ENCODE assay signal across 33 cellular contexts in genomic region chr4:56283394-56283793, GRCh38.
"Had no signal": no experiment of that assay in that cellular context is flagged by ENCODE, and none has a peak within 500 bp of the region (broad histone marks: within the 10 kb centered on the region; RNA-seq: fewer than 3 reads in every experiment).

No MANE protein-coding gene starts in this region.

- H3K27ac ChIP-seq: ascending aorta, brain microvascular endothelial cell, esophagus muscularis mucosa, gastroesophageal sphincter, heart left ventricle, WERI-Rb-1 had no signal

- H3K27me3 ChIP-seq: ascending aorta, brain microvascular endothelial cell, esophagus muscularis mucosa, gastroesophageal sphincter, heart left ventricle had no signal

- DNase-seq: activated B cell treated with CpG ODN at 0.5 μM for 24 hours; activated CD4-positive, alpha-beta memory T cell treated with anti-CD3 and anti-CD28 coated beads, Interleukin-2, amount 10 ng/mL, durations not matched to agents 7 days and 5 days; activated CD4-positive, alpha-beta T cell treated with anti-CD3 and anti-CD28 coated beads, Interleukin-2, amount 10 ng/mL, durations not matched to agents 24 days and 14 days; activated CD4-positive, alpha-beta T cell treated with anti-CD3 and anti-CD28 coated beads, Interleukin-2, amount 50 U/mL, for 4 hours; activated CD8-positive, alpha-beta memory T cell treated with anti-CD3 and anti-CD28 coated beads, Interleukin-2, amount 50 U/mL, for 48 hours; activated gamma-delta T cell; activated naive CD4-positive, alpha-beta T cell; activated naive CD4-positive, alpha-beta T cell treated with anti-CD3 and anti-CD28 coated beads, Interleukin-2, amount 10 ng/mL, durations not matched to agents 7 days and 5 days; activated naive CD8-positive, alpha-beta T cell treated with anti-CD3 and anti-CD28 coated beads, Interleukin-2, amount 10 ng/mL, durations not matched to agents 7 days and 5 days; activated T-cell treated with anti-CD3 and anti-CD28 coated beads for 4 hours; activated T-cell treated with anti-CD3 and anti-CD28 coated beads, Interleukin-2, amount 50 U/mL, for 24 hours; activated T-cell treated with anti-CD3 and anti-CD28 coated beads, Interleukin-2, amount 50 U/mL, for 72 hours; brain microvascular endothelial cell; caudate nucleus; cortex of kidney; dermis blood vessel endothelial cell; effector CD4-positive, alpha-beta T cell; effector memory CD8-positive, alpha-beta T cell; foreskin melanocyte; heart left ventricle; SW 1271; T-cell; T1000; WERI-Rb-1 had no signal

- H3K27me3 Mint-ChIP-seq: activated B cell treated with CpG ODN at 0.5 μM for 24 hours had no signal

- H3K4me3 ChIP-seq: ascending aorta, esophagus muscularis mucosa, gastroesophageal sphincter, heart left ventricle had no signal

- H3K27ac Mint-ChIP-seq: activated B cell treated with CpG ODN at 0.5 μM for 24 hours; activated CD4-positive, alpha-beta memory T cell treated with anti-CD3 and anti-CD28 coated beads, Interleukin-2, amount 10 ng/mL, durations not matched to agents 7 days and 5 days; activated CD4-positive, alpha-beta T cell treated with anti-CD3 and anti-CD28 coated beads, Interleukin-2, amount 10 ng/mL, durations not matched to agents 24 days and 14 days; activated naive CD4-positive, alpha-beta T cell treated with anti-CD3 and anti-CD28 coated beads, Interleukin-2, amount 10 ng/mL, durations not matched to agents 7 days and 5 days; activated T-cell treated with anti-CD3 and anti-CD28 coated beads, Interleukin-2, amount 50 U/mL, for 24 hours; activated T-cell treated with anti-CD3 and anti-CD28 coated beads, Interleukin-2, amount 50 U/mL, for 72 hours; effector memory CD8-positive, alpha-beta T cell; T-cell; T-helper 1 cell treated with Interleukin-12 subunit alpha and Interleukin-12 subunit beta and Interleukin-4 antibody, amounts not matched to agents 30 μg/mL and 1 μg/mL, for 36 hours; T-helper 2 cell treated with Interferon-gamma antibody and Interleukin-4, amounts not matched to agents 5 μg/mL and 100 μg/mL, for 36 hours had no signal

- ATAC-seq: activated CD4-positive, CD25-positive, alpha-beta regulatory T cell treated with anti-CD3 and anti-CD28 coated beads, Interleukin-2, amount 50 U/mL, for 24 hours; activated naive CD4-positive, alpha-beta T cell treated with anti-CD3 and anti-CD28 coated beads, Interleukin-2, amount 50 U/mL, for 72 hours; activated T-cell treated with anti-CD3 and anti-CD28 coated beads, Interleukin-2, amount 50 U/mL, for 72 hours; effector memory CD8-positive, alpha-beta T cell; gastroesophageal sphincter; heart left ventricle; T-cell had no signal

- H3K9me3 Mint-ChIP-seq: activated CD4-positive, alpha-beta memory T cell treated with anti-CD3 and anti-CD28 coated beads, Interleukin-2, amount 10 ng/mL, durations not matched to agents 7 days and 5 days; activated naive CD4-positive, alpha-beta T cell treated with anti-CD3 and anti-CD28 coated beads, Interleukin-2, amount 10 ng/mL, durations not matched to agents 7 days and 5 days; activated T-cell treated with anti-CD3 and anti-CD28 coated beads, Interleukin-2, amount 50 U/mL, for 24 hours; activated T-cell treated with anti-CD3 and anti-CD28 coated beads, Interleukin-2, amount 50 U/mL, for 72 hours; T-helper 1 cell treated with Interleukin-12 subunit alpha and Interleukin-12 subunit beta and Interleukin-4 antibody, amounts not matched to agents 30 μg/mL and 1 μg/mL, for 36 hours; T-helper 2 cell treated with Interferon-gamma antibody and Interleukin-4, amounts not matched to agents 5 μg/mL and 100 μg/mL, for 36 hours had no signal

- H3K36me3 Mint-ChIP-seq: activated naive CD4-positive, alpha-beta T cell treated with anti-CD3 and anti-CD28 coated beads, Interleukin-2, amount 10 ng/mL, durations not matched to agents 7 days and 5 days; activated naive CD4-positive, alpha-beta T cell treated with anti-CD3 and anti-CD28 coated beads, Interleukin-2, amount 50 U/mL, for 72 hours; activated naive CD8-positive, alpha-beta T cell treated with anti-CD3 and anti-CD28 coated beads, Interleukin-2, amount 10 ng/mL, durations not matched to agents 7 days and 5 days; T-cell had no signal

- H3K4me1 ChIP-seq: ascending aorta, esophagus muscularis mucosa, gastroesophageal sphincter, heart left ventricle had no signal

- FAIRE-seq: bronchial epithelial cell, colon had no signal

- H3K4me1 Mint-ChIP-seq: activated B cell treated with CpG ODN at 0.5 μM for 24 hours; activated CD4-positive, alpha-beta memory T cell treated with anti-CD3 and anti-CD28 coated beads, Interleukin-2, amount 10 ng/mL, durations not matched to agents 7 days and 5 days; activated CD4-positive, alpha-beta T cell treated with anti-CD3 and anti-CD28 coated beads, Interleukin-2, amount 10 ng/mL, durations not matched to agents 24 days and 14 days; activated naive CD4-positive, alpha-beta T cell treated with anti-CD3 and anti-CD28 coated beads, Interleukin-2, amount 10 ng/mL, durations not matched to agents 7 days and 5 days; activated naive CD8-positive, alpha-beta T cell treated with anti-CD3 and anti-CD28 coated beads, Interleukin-2, amount 10 ng/mL, durations not matched to agents 7 days and 5 days had no signal

- H3K9me3 ChIP-seq: ascending aorta, esophagus muscularis mucosa, gastroesophageal sphincter, heart left ventricle had no signal

- H3K36me3 ChIP-seq: ascending aorta, brain microvascular endothelial cell, esophagus muscularis mucosa, gastroesophageal sphincter, heart left ventricle had no signal

- H3K4me3 Mint-ChIP-seq: activated B cell treated with CpG ODN at 0.5 μM for 24 hours; activated CD4-positive, alpha-beta memory T cell treated with anti-CD3 and anti-CD28 coated beads, Interleukin-2, amount 10 ng/mL, durations not matched to agents 7 days and 5 days; activated CD4-positive, alpha-beta T cell treated with anti-CD3 and anti-CD28 coated beads, Interleukin-2, amount 10 ng/mL, durations not matched to agents 24 days and 14 days; activated naive CD4-positive, alpha-beta T cell treated with anti-CD3 and anti-CD28 coated beads, Interleukin-2, amount 10 ng/mL, durations not matched to agents 7 days and 5 days; activated naive CD8-positive, alpha-beta T cell treated with anti-CD3 and anti-CD28 coated beads, Interleukin-2, amount 10 ng/mL, durations not matched to agents 7 days and 5 days; activated T-cell treated with anti-CD3 and anti-CD28 coated beads, Interleukin-2, amount 50 U/mL, for 24 hours; activated T-cell treated with anti-CD3 and anti-CD28 coated beads, Interleukin-2, amount 50 U/mL, for 72 hours; effector memory CD8-positive, alpha-beta T cell; T-cell; T-helper 1 cell treated with Interleukin-12 subunit alpha and Interleukin-12 subunit beta and Interleukin-4 antibody, amounts not matched to agents 30 μg/mL and 1 μg/mL, for 36 hours; T-helper 2 cell treated with Interferon-gamma antibody and Interleukin-4, amounts not matched to agents 5 μg/mL and 100 μg/mL, for 36 hours had no signal
